18 cellular contexts compared by ENCODE assay signal in the genomic region with DNA sequence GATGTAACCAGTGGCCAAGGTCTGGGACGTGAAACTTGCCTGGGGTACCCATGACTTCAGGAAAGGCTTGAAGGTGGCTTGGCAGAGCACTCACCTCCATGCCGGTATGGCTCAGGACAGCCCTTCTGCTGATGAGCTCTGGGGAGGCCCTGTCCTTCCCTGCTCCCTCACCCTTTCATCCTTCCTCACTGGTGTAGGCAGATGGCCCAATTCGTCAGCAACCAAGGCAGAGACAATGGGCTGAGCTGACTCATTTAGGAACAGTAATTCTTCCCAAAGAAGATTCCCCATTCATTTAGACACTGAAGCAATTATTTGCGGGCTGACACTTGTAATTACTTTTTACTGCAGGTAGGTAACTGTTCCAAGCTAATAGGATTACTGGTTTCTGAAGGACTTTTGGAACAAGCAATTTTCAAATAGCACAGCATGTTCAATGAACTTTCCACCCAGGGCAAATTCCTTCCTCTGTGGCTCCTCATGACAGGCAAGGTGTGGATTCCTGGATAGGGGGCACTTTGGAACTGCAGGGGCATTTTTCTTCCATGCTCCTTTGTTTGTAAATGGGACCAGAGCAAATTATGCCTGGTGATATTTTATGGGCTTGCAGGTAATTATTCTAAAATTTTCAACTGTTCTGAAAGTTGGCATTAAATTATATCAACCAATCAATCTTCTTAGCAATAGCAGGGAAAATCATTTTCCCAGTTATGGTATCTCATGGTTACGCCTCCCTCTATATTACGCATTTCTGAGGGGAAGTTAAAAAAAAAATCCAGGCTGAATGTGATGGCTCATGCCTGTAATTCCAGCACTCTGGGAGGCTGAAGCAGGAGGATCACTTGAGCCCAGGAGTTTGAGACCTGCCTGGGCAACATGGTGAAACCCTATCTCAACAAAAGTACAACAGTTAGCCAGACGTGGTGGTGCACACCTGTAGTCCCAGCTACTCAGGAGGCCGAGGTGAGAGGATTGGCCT. TPM values are rescaled to one million over a fixed set of nuclear protein-coding genes. Genes with fewer than 3 reads are reported as not detected.
DNase-seq lines count a peak whose midpoint lies in the region; ATAC-seq and TF ChIP-seq lines count a peak whose summit lies in the region.
"Had no signal": no experiment of that assay in that cellular context is flagged by ENCODE, and none has a peak within 500 bp of the region (broad histone marks: within the 10 kb centered on the region; RNA-seq: fewer than 3 reads in every experiment).

No MANE protein-coding gene starts in this region.

- WGBS in liver = 64% methylated on average over 8 of the region's 8 CpGs

- H3K4me1 ChIP-seq in duodenal mucosa (ENCODE audit: control insufficient read depth in 1 of 2, insufficient read depth in 2 of 2, low read length in 2 of 2) (peaks cover 4 to 7% of the 10 kb centered on the region in 2 donors), liver (ENCODE audit: control insufficient read depth in 4 of 4, insufficient read depth in 4 of 4, low read length in 3 of 4) (peaks cover 5 to 28% (median 16%) of the 10 kb centered on the region in 4 donors)
- H3K4me1 ChIP-seq: pancreas had no signal

- H3K36me3 ChIP-seq in duodenal mucosa (ENCODE audit: control insufficient read depth in 1 of 2, insufficient read depth in 2 of 2, low read length in 2 of 2) (no peaks in the 10 kb centered on the region), liver (ENCODE audit: control insufficient read depth in 4 of 4, insufficient read depth in 3 of 4, low read depth in 1 of 4, low read length in 3 of 4) (no peaks in the 10 kb centered on the region)
- H3K36me3 ChIP-seq: pancreas had no signal

- no peaks in the 10 kb centered on the region for H3K9me3 Mint-ChIP-seq in activated CD4-positive, alpha-beta memory T cell treated with anti-CD3 and anti-CD28 coated beads for 36 hours
- no peaks in the 10 kb centered on the region for H3K9me3 Mint-ChIP-seq in natural killer cell treated with Interleukin-12 subunit alpha and Interleukin-12 subunit beta and Interleukin-15 and Interleukin-18, amount 100 ng/mL, for 72 hours
- H3K9me3 Mint-ChIP-seq in effector memory CD8-positive, alpha-beta T cell = no peaks in the 10 kb centered on the region
- H3K9me3 Mint-ChIP-seq: T-cell had no signal

- H3K4me1 Mint-ChIP-seq in activated CD4-positive, alpha-beta memory T cell treated with anti-CD3 and anti-CD28 coated beads for 36 hours (ENCODE audit: low read depth) = no peaks in the 10 kb centered on the region
- H3K4me1 Mint-ChIP-seq in natural killer cell treated with Interleukin-12 subunit alpha and Interleukin-12 subunit beta and Interleukin-15 and Interleukin-18, amount 100 ng/mL, for 72 hours (ENCODE audit: low read depth in 2 of 2) = no peaks in the 10 kb centered on the region
- no peaks in the 10 kb centered on the region for H3K4me1 Mint-ChIP-seq in effector memory CD8-positive, alpha-beta T cell (ENCODE audit: low read depth in 2 of 2)
- H3K4me1 Mint-ChIP-seq: T-cell had no signal

- peaks cover 8% of the 10 kb centered on the region for H3K27me3 Mint-ChIP-seq in activated CD4-positive, alpha-beta memory T cell treated with anti-CD3 and anti-CD28 coated beads for 36 hours
- H3K27me3 Mint-ChIP-seq in natural killer cell treated with Interleukin-12 subunit alpha and Interleukin-12 subunit beta and Interleukin-15 and Interleukin-18, amount 100 ng/mL, for 72 hours = peaks cover 6 to 8% of the 10 kb centered on the region in 2 donors
- peaks cover 7 to 20% of the 10 kb centered on the region in 2 donors for H3K27me3 Mint-ChIP-seq in effector memory CD8-positive, alpha-beta T cell

- DNase-seq in AG20443 (ENCODE audit: low spot score) (peak; percentile 23), HT1080 (ENCODE audit: low read depth) (peak; percentile 45)
- DNase-seq in activated CD4-positive, alpha-beta memory T cell treated with anti-CD3 and anti-CD28 coated beads for 36 hours = no peak
- DNase-seq in natural killer cell treated with Interleukin-12 subunit alpha and Interleukin-12 subunit beta and Interleukin-15 and Interleukin-18, amount 100 ng/mL, for 72 hours (ENCODE audit: low spot score) = no peak
- DNase-seq in effector memory CD8-positive, alpha-beta T cell = no peak
- DNase-seq: activated gamma-delta T cell treated with Interleukin-2 at 50 U/mL for 16 hours; amniotic stem cell; NCI-H1930; pancreas; SHP77; stimulated activated CD4-positive, alpha-beta T cell treated with anti-CD3 and anti-CD28 coated beads, Interleukin-4, amount 100 ng/mL, for 1 hour; T-cell had no signal

- no peak overlapping the region for H3K4me3 Mint-ChIP-seq in activated CD4-positive, alpha-beta memory T cell treated with anti-CD3 and anti-CD28 coated beads for 36 hours
- no peak overlapping the region for H3K4me3 Mint-ChIP-seq in natural killer cell treated with Interleukin-12 subunit alpha and Interleukin-12 subunit beta and Interleukin-15 and Interleukin-18, amount 100 ng/mL, for 72 hours
- no peak overlapping the region for H3K4me3 Mint-ChIP-seq in effector memory CD8-positive, alpha-beta T cell
- H3K4me3 Mint-ChIP-seq: T-cell had no signal

- TF ChIP-seq RAD21 in liver (IDR thresholded peaks at IDR 0.05) = no peak

- H3K9ac ChIP-seq in duodenal mucosa (ENCODE audit: low read depth in 1 of 2, low read length in 2 of 2) = no peak overlapping the region
- H3K9ac ChIP-seq in liver (ENCODE audit: low read depth in 1 of 2, low read length in 2 of 2) = peak overlapping the region in 1 of 2 donors; percentile 28

- H3K27ac Mint-ChIP-seq in activated CD4-positive, alpha-beta memory T cell treated with anti-CD3 and anti-CD28 coated beads for 36 hours = no peak overlapping the region
- no peak overlapping the region for H3K27ac Mint-ChIP-seq in natural killer cell treated with Interleukin-12 subunit alpha and Interleukin-12 subunit beta and Interleukin-15 and Interleukin-18, amount 100 ng/mL, for 72 hours
- no peak overlapping the region for H3K27ac Mint-ChIP-seq in effector memory CD8-positive, alpha-beta T cell
- H3K27ac Mint-ChIP-seq: T-cell had no signal

- intact Hi-C loops in activated CD4-positive, alpha-beta memory T cell treated with anti-CD3 and anti-CD28 coated beads for 36 hours (cut with micrococcal nuclease) = no loop called here

- no peaks in the 10 kb centered on the region for H3K27me3 ChIP-seq in duodenal mucosa (ENCODE audit: control insufficient read depth in 1 of 2, insufficient read depth in 2 of 2, low read length in 2 of 2)
- H3K27me3 ChIP-seq in liver (ENCODE audit: control insufficient read depth in 4 of 4, insufficient read depth in 4 of 4, low read length in 3 of 4) = no peaks in the 10 kb centered on the region
- H3K27me3 ChIP-seq: pancreas had no signal

- no peak for ATAC-seq in natural killer cell treated with Interleukin-12 subunit alpha and Interleukin-12 subunit beta and Interleukin-15 and Interleukin-18, amount 100 ng/mL, for 72 hours
- no peak for ATAC-seq in effector memory CD8-positive, alpha-beta T cell (replicated peaks)
- ATAC-seq in GM21737 (IDR thresholded peaks at IDR 0.05; ENCODE audit: unreplicated experiment) = no peak
- ATAC-seq: pancreas, T-cell had no signal

- TF ChIP-seq CTCF in liver (IDR thresholded peaks at IDR 0.05; ENCODE audit: low read depth, low read length, missing input control) = no peak

- H3K36me3 Mint-ChIP-seq in activated CD4-positive, alpha-beta memory T cell treated with anti-CD3 and anti-CD28 coated beads for 36 hours = no peaks in the 10 kb centered on the region
- H3K36me3 Mint-ChIP-seq in natural killer cell treated with Interleukin-12 subunit alpha and Interleukin-12 subunit beta and Interleukin-15 and Interleukin-18, amount 100 ng/mL, for 72 hours = no peaks in the 10 kb centered on the region
- no peaks in the 10 kb centered on the region for H3K36me3 Mint-ChIP-seq in effector memory CD8-positive, alpha-beta T cell (ENCODE audit: insufficient read depth)
- H3K36me3 Mint-ChIP-seq: T-cell had no signal

- H3K9me3 ChIP-seq in duodenal mucosa (ENCODE audit: control insufficient read depth in 1 of 2, low read length in 2 of 2) (no peaks in the 10 kb centered on the region), liver (ENCODE audit: control insufficient read depth in 4 of 4, low read length in 3 of 4) (no peaks in the 10 kb centered on the region)
- H3K9me3 ChIP-seq: pancreas had no signal

- POLR2A ChIA-PET in activated CD4-positive, alpha-beta memory T cell treated with anti-CD3 and anti-CD28 coated beads for 36 hours (lab: Charles Lee) = no interaction called here

- no peak overlapping the region for H3K4me3 ChIP-seq in duodenal mucosa (ENCODE audit: low read depth in 1 of 2, low read length in 2 of 2)
- no peak overlapping the region for H3K4me3 ChIP-seq in liver (ENCODE audit: low read depth in 1 of 3, low read length in 3 of 3)
- H3K4me3 ChIP-seq: lung, pancreas, smooth muscle cell had no signal

- peak overlapping the region; percentile 25 for H3K27ac ChIP-seq in duodenal mucosa (ENCODE audit: low read depth, low read length)
- H3K27ac ChIP-seq in liver (ENCODE audit: low read depth in 1 of 2, low read length in 2 of 2) = peak overlapping the region in 1 of 2 donors; percentile 48
- H3K27ac ChIP-seq: C4-2B, pancreas had no signal

- CTCF ChIA-PET in activated CD4-positive, alpha-beta memory T cell treated with anti-CD3 and anti-CD28 coated beads for 36 hours (lab: Charles Lee) = no interaction called here

TF ChIP-seq in liver, 16 proteins besides CTCF, POLR2A, EP300 and RAD21:
- TF ChIP-seq HNF4G (IDR thresholded peaks at IDR 0.05) = peak; percentile 60
- TF ChIP-seq HNF4A (conservative IDR thresholded peaks at IDR 0.05) = peak; percentile 93 to 96
- no peak for TF ChIP-seq NR2F2 (IDR thresholded peaks at IDR 0.05)
- TF ChIP-seq TAF1 (conservative IDR thresholded peaks at IDR 0.05) = no peak
- TF ChIP-seq SP1 (IDR thresholded peaks at IDR 0.05) = peak; percentile 66
- TF ChIP-seq RXRA (IDR thresholded peaks at IDR 0.05) = peak; percentile 44 to 76
TF ChIP-seq in liver: peak in this region for 4.

RNA-seq across cellular contexts. Expression of gene NRDE2, which starts 24.1 kb away (rescaled TPM):
- total RNA-seq in HT1080 (2014; rRNA removed; shearing (Covaris generic)) = 9.7 and 16.4 TPM in 2 replicates
- polyA plus RNA-seq in HT1080 (2015; cell fraction: cytosol; rRNA removed) = 7.1 and 7.3 TPM in 2 replicates
- polyA plus RNA-seq in HT1080 (2015; cell fraction: nucleus; rRNA removed) = 25.2 and 31.7 TPM in 2 replicates
- 10 to 100 TPM; 10.1 to 17.4 TPM for total RNA-seq in liver
- 10 to 100 TPM in 1 of 2 donors, 1 to 10 TPM in 1; 5.6 to 20.0 TPM for polyA plus RNA-seq in liver
- total RNA-seq in activated CD4-positive, alpha-beta memory T cell treated with anti-CD3 and anti-CD28 coated beads for 36 hours = 10 to 100 TPM; 18.9 to 24.8 TPM
- 10 to 100 TPM; 20.2 to 49.6 TPM for total RNA-seq in natural killer cell treated with Interleukin-12 subunit alpha and Interleukin-12 subunit beta and Interleukin-15 and Interleukin-18, amount 100 ng/mL, for 72 hours

RNA-seq across cellular contexts. Expression of gene CALM1, which starts 41.0 kb away (rescaled TPM):
- 285 and 648 TPM in 2 replicates for total RNA-seq in HT1080 (2014; rRNA removed; shearing (Covaris generic))
- 423 and 424 TPM in 2 replicates for polyA plus RNA-seq in HT1080 (2015; cell fraction: cytosol; rRNA removed)
- polyA plus RNA-seq in HT1080 (2015; cell fraction: nucleus; rRNA removed) = 247 and 253 TPM in 2 replicates
- total RNA-seq in liver = 100 to 1,000 TPM; 146 to 156 TPM
- 100 to 1,000 TPM; 176 to 517 TPM for polyA plus RNA-seq in liver
- total RNA-seq in activated CD4-positive, alpha-beta memory T cell treated with anti-CD3 and anti-CD28 coated beads for 36 hours = 100 to 1,000 TPM; 725 to 733 TPM
- total RNA-seq in natural killer cell treated with Interleukin-12 subunit alpha and Interleukin-12 subunit beta and Interleukin-15 and Interleukin-18, amount 100 ng/mL, for 72 hours = 100 to 1,000 TPM; 521 to 669 TPM

Comparison
In these comparisons a context has a peak if more than half of its experiments do, and no peak if none do; other contexts are left out.
1. DNase-seq: peak in AG20443 (single experiment) and HT1080 (single experiment); none in activated CD4-positive, alpha-beta memory T cell treated with anti-CD3 and anti-CD28 coated beads for 36 hours (single experiment), natural killer cell treated with Interleukin-12 subunit alpha and Interleukin-12 subunit beta and Interleukin-15 and Interleukin-18, amount 100 ng/mL, for 72 hours (single experiment) and effector memory CD8-positive, alpha-beta T cell (0 of 3).